9 cellular contexts compared by ENCODE assay signal in genomic region chr20:4083103-4083864, GRCh38.
DNase-seq lines count a peak whose midpoint lies in the region; ATAC-seq and TF ChIP-seq lines count a peak whose summit lies in the region.
"Had no signal": no experiment of that assay in that cellular context is flagged by ENCODE, and none has a peak within 500 bp of the region (broad histone marks: within the 10 kb centered on the region; RNA-seq: fewer than 3 reads in every experiment).

No MANE protein-coding gene starts in this region.

- H3K9me3 Mint-ChIP-seq in activated naive CD4-positive, alpha-beta T cell treated with anti-CD3 and anti-CD28 coated beads, Interleukin-2, amount 50 U/mL, for 24 hours = peaks cover 4% of the 10 kb centered on the region
- H3K9me3 Mint-ChIP-seq in activated naive CD4-positive, alpha-beta T cell treated with anti-CD3 and anti-CD28 coated beads, Interleukin-2, amount 50 U/mL, for 72 hours = peaks cover 0 to 4% of the 10 kb centered on the region in 2 donors
- peaks cover 3% of the 10 kb centered on the region for H3K9me3 Mint-ChIP-seq in activated T-helper 17 cell treated with anti-CD3 and anti-CD28 coated beads, Interleukin-2, amount 50 U/mL, for 72 hours

- no peak for ATAC-seq in activated naive CD4-positive, alpha-beta T cell treated with anti-CD3 and anti-CD28 coated beads, Interleukin-2, amount 50 U/mL, for 72 hours
- ATAC-seq in activated T-helper 17 cell treated with anti-CD3 and anti-CD28 coated beads, Interleukin-2, amount 50 U/mL, for 72 hours (replicated peaks) = no peak
- ATAC-seq in upper lobe of left lung (ENCODE audit: low FRiP score in 2 of 2) = no peak
- no peak for ATAC-seq in GM21825 (IDR thresholded peaks at IDR 0.05; ENCODE audit: unreplicated experiment)

- no peak for DNase-seq in activated naive CD4-positive, alpha-beta T cell treated with anti-CD3 and anti-CD28 coated beads, Interleukin-2, amount 50 U/mL, for 72 hours (ENCODE audit: low spot score in 2 of 2)
- DNase-seq in upper lobe of left lung (no peak), DMS79 (lab: John Stamatoyannopoulos, UW) (no peak), UCSD-AML1 (lab: John Stamatoyannopoulos, UW; ENCODE audit: unreplicated experiment) (no peak)

- H3K4me1 Mint-ChIP-seq in activated naive CD4-positive, alpha-beta T cell treated with anti-CD3 and anti-CD28 coated beads, Interleukin-2, amount 50 U/mL, for 24 hours = peaks cover 46% of the 10 kb centered on the region
- H3K4me1 Mint-ChIP-seq in activated T-helper 17 cell treated with anti-CD3 and anti-CD28 coated beads, Interleukin-2, amount 50 U/mL, for 72 hours = peaks cover 36% of the 10 kb centered on the region

- H3K36me3 ChIP-seq in iPS-20b (ENCODE audit: insufficient read depth, low read depth, low read length) (no peaks in the 10 kb centered on the region), upper lobe of left lung (no peaks in the 10 kb centered on the region)

- no peak for TF ChIP-seq POLR2A in upper lobe of left lung (IDR thresholded peaks at IDR 0.05)

- H3K9me3 ChIP-seq in iPS-20b (ENCODE audit: insufficient read depth, low read depth, low read length) (no peaks in the 10 kb centered on the region), upper lobe of left lung (no peaks in the 10 kb centered on the region)
- H3K9me3 ChIP-seq: mucosa of descending colon had no signal

- peaks cover 8% of the 10 kb centered on the region for H3K36me3 Mint-ChIP-seq in activated naive CD4-positive, alpha-beta T cell treated with anti-CD3 and anti-CD28 coated beads, Interleukin-2, amount 50 U/mL, for 24 hours
- H3K36me3 Mint-ChIP-seq in activated naive CD4-positive, alpha-beta T cell treated with anti-CD3 and anti-CD28 coated beads, Interleukin-2, amount 50 U/mL, for 72 hours = peaks cover 6 to 13% of the 10 kb centered on the region in 2 donors
- no peaks in the 10 kb centered on the region for H3K36me3 Mint-ChIP-seq in activated T-helper 17 cell treated with anti-CD3 and anti-CD28 coated beads, Interleukin-2, amount 50 U/mL, for 72 hours (ENCODE audit: low read depth)

- TF ChIP-seq CTCF in upper lobe of left lung (IDR thresholded peaks at IDR 0.05) = no peak

- WGBS in upper lobe of left lung, 2 donors = 24 to 31% methylated on average over 4 to 7 of the region's 10 CpGs

- H3K4me1 ChIP-seq in iPS-20b (ENCODE audit: insufficient read depth, low read length) (peaks cover 12% of the 10 kb centered on the region), upper lobe of left lung (peaks cover 15 to 22% (median 20%) of the 10 kb centered on the region in 4 donors)

- H3K27me3 Mint-ChIP-seq in activated naive CD4-positive, alpha-beta T cell treated with anti-CD3 and anti-CD28 coated beads, Interleukin-2, amount 50 U/mL, for 24 hours = no peaks in the 10 kb centered on the region
- no peaks in the 10 kb centered on the region for H3K27me3 Mint-ChIP-seq in activated T-helper 17 cell treated with anti-CD3 and anti-CD28 coated beads, Interleukin-2, amount 50 U/mL, for 72 hours

- H3K4me3 Mint-ChIP-seq in activated naive CD4-positive, alpha-beta T cell treated with anti-CD3 and anti-CD28 coated beads, Interleukin-2, amount 50 U/mL, for 24 hours = peak overlapping the region; percentile 26
- peak overlapping the region; percentile 59 for H3K4me3 Mint-ChIP-seq in activated T-helper 17 cell treated with anti-CD3 and anti-CD28 coated beads, Interleukin-2, amount 50 U/mL, for 72 hours

- H3K4me3 ChIP-seq in iPS-20b (ENCODE audit: low read length) (0 out of 2 replicates have a peak overlapping the region, but pooled peaks have one; percentile 32), upper lobe of left lung (no peak overlapping the region)
- H3K4me3 ChIP-seq: mucosa of descending colon had no signal

- H3K27ac Mint-ChIP-seq in activated naive CD4-positive, alpha-beta T cell treated with anti-CD3 and anti-CD28 coated beads, Interleukin-2, amount 50 U/mL, for 24 hours = peak overlapping the region; percentile 68
- peak overlapping the region in 1 of 2 donors; percentile 88 for H3K27ac Mint-ChIP-seq in activated naive CD4-positive, alpha-beta T cell treated with anti-CD3 and anti-CD28 coated beads, Interleukin-2, amount 50 U/mL, for 72 hours
- peak overlapping the region; percentile 77 for H3K27ac Mint-ChIP-seq in activated T-helper 17 cell treated with anti-CD3 and anti-CD28 coated beads, Interleukin-2, amount 50 U/mL, for 72 hours

- H3K27ac ChIP-seq in iPS-20b (ENCODE audit: low read length) = no peak overlapping the region
- H3K27ac ChIP-seq in upper lobe of left lung = peak overlapping the region; percentile 37 to 77 (median 60)

- peaks cover 24% of the 10 kb centered on the region for H3K27me3 ChIP-seq in iPS-20b (ENCODE audit: insufficient read depth, low read length)
- H3K27me3 ChIP-seq in upper lobe of left lung = no peaks in the 10 kb centered on the region

- H3K9ac ChIP-seq in iPS-20b (ENCODE audit: low read depth, low read length) = no peak overlapping the region

- TF ChIP-seq EP300 in upper lobe of left lung (IDR thresholded peaks at IDR 0.05) = no peak
